11 cellular contexts compared by ENCODE assay signal in genomic region chr5:157689942-157690689, GRCh38. TPM values are rescaled to one million over a fixed set of nuclear protein-coding genes. Genes with fewer than 3 reads are reported as not detected.
DNase-seq lines count a peak whose midpoint lies in the region; ATAC-seq and TF ChIP-seq lines count a peak whose summit lies in the region.
"Had no signal": no experiment of that assay in that cellular context is flagged by ENCODE, and none has a peak within 500 bp of the region (broad histone marks: within the 10 kb centered on the region; RNA-seq: fewer than 3 reads in every experiment).

No MANE protein-coding gene starts in this region.

- no peaks in the 10 kb centered on the region for H3F3A ChIP-seq in GM23338 (replicated peaks; ENCODE audit: low read depth)

- H2AFZ ChIP-seq in GM23338, result no peak overlapping the region; the same call in 1 of the 2 replicates

- TF ChIP-seq CTCF in GM23338 (conservative IDR thresholded peaks at IDR 0.05; ENCODE audit: low read depth in 2 of 2) (peak; percentile 48 to 63), BE2C (IDR thresholded peaks at IDR 0.05; ENCODE audit: low read depth, low read length) (no peak)

- DNase-seq in GM23338 (ENCODE audit: low spot score) (peak; percentile 51), erythroblast (lab: John Stamatoyannopoulos, UW) (peak; percentile 57 to 63), NCI-H526 treated with DMSO at 0.1 percent for 48 hours (lab: John Stamatoyannopoulos, UW) (no peak), LoVo (ENCODE audit: low spot score) (no peak), BE2C (no peak), substantia nigra (lab: John Stamatoyannopoulos, UW) (no peak)
- DNase-seq in activated CD4-positive, alpha-beta T cell treated with anti-CD3 and anti-CD28 coated beads, Interleukin-2, amount 50 U/mL, for 48 hours, result peak; percentile 43 to 50
- DNase-seq in stimulated activated CD8-positive, alpha-beta memory T cell treated with anti-CD3 and anti-CD28 coated beads, Interleukin-2, amount 100 ng/mL, for 48 hours (ENCODE audit: low read depth in 2 of 2), result peak; percentile 8 to 20
- DNase-seq: anterior cingulate cortex, GDM1 had no signal

- H3K27ac ChIP-seq in GM23338 (ENCODE audit: low read depth), result no peak overlapping the region
- H3K27ac ChIP-seq in substantia nigra (ENCODE audit: low read depth, low read length, poor library complexity, severe bottlenecking), result no peak overlapping the region

- H3K4me3 Mint-ChIP-seq in GM23338, result no peak overlapping the region

- ATAC-seq in GM23338, result peak; percentile 50; the same call in 2 of the 3 replicates

- H3K36me3 ChIP-seq in GM23338 (ENCODE audit: insufficient read depth) (0 out of 2 replicates have a peak, but pooled peaks cover 4% of the 10 kb centered on the region), BE2C (no peaks in the 10 kb centered on the region)

- H3K4me3 ChIP-seq in GM23338 (no peak overlapping the region), BE2C (ENCODE audit: low read depth, low read length) (no peak overlapping the region)

- H3K4me2 ChIP-seq in GM23338, result no peak overlapping the region

- no peaks in the 10 kb centered on the region for H3K9me2 ChIP-seq in GM23338 (ENCODE audit: insufficient read depth)

- H3K4me1 ChIP-seq in GM23338 (ENCODE audit: insufficient read depth), result no peaks in the 10 kb centered on the region
- H3K4me1 ChIP-seq in BE2C, result no peaks in the 10 kb centered on the region

- no peaks in the 10 kb centered on the region for H3K9me3 ChIP-seq in BE2C

- H3K27ac Mint-ChIP-seq in GM23338, result no peak overlapping the region

- no peaks in the 10 kb centered on the region for H4K20me1 ChIP-seq in GM23338 (replicated peaks; ENCODE audit: insufficient read depth)

- H3K4me1 Mint-ChIP-seq in GM23338, result no peaks in the 10 kb centered on the region; the same call in 2 of the 3 replicates

- H3K79me2 ChIP-seq in GM23338 (replicated peaks; ENCODE audit: insufficient read depth), result no peaks in the 10 kb centered on the region

- peaks cover 5% of the 10 kb centered on the region for H3K36me3 Mint-ChIP-seq in GM23338 (ENCODE audit: low read depth)

- peaks cover 23% of the 10 kb centered on the region for H3K9me3 Mint-ChIP-seq in GM23338

- TF ChIP-seq POLR2A in erythroblast (IDR thresholded peaks at IDR 0.05; ENCODE audit: low read length), result no peak

- H3K27me3 ChIP-seq in GM23338 (ENCODE audit: insufficient read depth) (no peaks in the 10 kb centered on the region), BE2C (no peaks in the 10 kb centered on the region)

- H3K27me3 Mint-ChIP-seq in GM23338 (ENCODE audit: insufficient read depth, low read depth, poor library complexity), result peaks cover 2% of the 10 kb centered on the region

TF ChIP-seq in GM23338, 12 proteins besides CTCF, POLR2A, EP300 and RAD21 (continues in another document):
- no peak for TF ChIP-seq ETS1 (IDR thresholded peaks at IDR 0.05)
- TF ChIP-seq JUNB (IDR thresholded peaks at IDR 0.05; ENCODE audit: unreplicated experiment), result no peak
- TF ChIP-seq NANOG (IDR thresholded peaks at IDR 0.05; ENCODE audit: borderline replicate concordance), result no peak
- no peak for TF ChIP-seq CREB1 (CRISPR knock-in tag; IDR thresholded peaks at IDR 0.05; ENCODE audit: low read depth)
- no peak for TF ChIP-seq ZNF462 (CRISPR knock-in tag; IDR thresholded peaks at IDR 0.05)

RNA-seq across cellular contexts. Expression of gene C5orf52, which starts 18.8 kb away (rescaled TPM):
- total RNA-seq in GM23338 (2014; rRNA removed; shearing (Covaris generic)), result not detected in 2 replicates
- polyA plus RNA-seq in GM23338 (2016; fragmentation: Nextera tagmentation; extraction: Ambion mirVana), result not detected in 2 replicates
- not detected for polyA plus RNA-seq in BE2C (2012; ENCODE audit: insufficient read depth, insufficient read length, low read depth)
- total RNA-seq: LHCN-M2 had no signal

RNA-seq across cellular contexts. Expression of gene SOX30, which starts 37.9 kb away (rescaled TPM):
- total RNA-seq in GM23338 (2014; rRNA removed; shearing (Covaris generic)), result 1.3 and 1.4 TPM in 2 replicates
- 0.43 and 0.47 TPM in 2 replicates for polyA plus RNA-seq in GM23338 (2016; fragmentation: Nextera tagmentation; extraction: Ambion mirVana)
- polyA plus RNA-seq in BE2C (2012; ENCODE audit: insufficient read depth, insufficient read length, low read depth), result not detected

RNA-seq across cellular contexts. Expression of gene THG1L, which starts 41.1 kb away (rescaled TPM):
- total RNA-seq in GM23338 (2014; rRNA removed; shearing (Covaris generic)), result 11.8 and 12.2 TPM in 2 replicates
- polyA plus RNA-seq in GM23338 (2016; fragmentation: Nextera tagmentation; extraction: Ambion mirVana), result 13.8 and 15.9 TPM in 2 replicates
- polyA plus RNA-seq in BE2C (2012; ENCODE audit: insufficient read depth, insufficient read length, low read depth), result 27.4 TPM

RNA-seq across cellular contexts. Expression of gene LSM11, which starts 53.4 kb away (rescaled TPM):
- 3.8 and 3.9 TPM in 2 replicates for total RNA-seq in GM23338 (2014; rRNA removed; shearing (Covaris generic))
- polyA plus RNA-seq in GM23338 (2016; fragmentation: Nextera tagmentation; extraction: Ambion mirVana), result 1.2 TPM in 2 replicates
- polyA plus RNA-seq in BE2C (2012; ENCODE audit: insufficient read depth, insufficient read length, low read depth), result 1.2 TPM

Comparison
In these comparisons a context has a peak if more than half of its experiments do, and no peak if none do; other contexts are left out.
1. DNase-seq: peak in GM23338 (single experiment), activated CD4-positive, alpha-beta T cell treated with anti-CD3 and anti-CD28 coated beads, Interleukin-2, amount 50 U/mL, for 48 hours (2 of 2), erythroblast (2 of 2) and stimulated activated CD8-positive, alpha-beta memory T cell treated with anti-CD3 and anti-CD28 coated beads, Interleukin-2, amount 100 ng/mL, for 48 hours (2 of 2); none in NCI-H526 treated with DMSO at 0.1 percent for 48 hours (single experiment), LoVo (single experiment), BE2C (single experiment) and substantia nigra (0 of 49).